ENCODE assay signal across 1 cellular context in genomic region chr19:48993175-48994034, GRCh38.
A peak's percentile ranks its signal among the peaks of the same experiment; 100 is the strongest.
TF ChIP-seq lines count a peak whose summit lies in the region.

TSS of gene GYS1 (minus strand) at chr19:48993309. CDS start at chr19:48993112, 197 bp downstream.
TSS of gene RUVBL2 (plus strand) at chr19:48993887. CDS start at chr19:48993912, 25 bp downstream.

TF ChIP-seq in HepG2, 621 proteins besides CTCF, POLR2A, EP300 and RAD21 (continued from another document):
- TF ChIP-seq ATF5 (CRISPR knock-in tag; IDR thresholded peaks at IDR 0.05; ENCODE audit: low read depth) (0 out of 2 replicates have a peak, but pooled peaks have one; percentile 9), MED1 (CRISPR knock-in tag; IDR thresholded peaks at IDR 0.05) (peak; percentile 46; the same call in 1 of the 2 replicates), ZBTB8A (CRISPR knock-in tag; IDR thresholded peaks at IDR 0.05; ENCODE audit: borderline replicate concordance, low read depth) (no peak), ZNF619 (CRISPR knock-in tag; IDR thresholded peaks at IDR 0.05) (peak; percentile 65; the same call in 1 of the 2 replicates), LRRFIP1 (CRISPR knock-in tag; conservative IDR thresholded peaks at IDR 0.05) (no peak), ZNF407 (CRISPR knock-in tag; IDR thresholded peaks at IDR 0.05; ENCODE audit: not compliant biosample characterization) (peak; percentile 46), ATF1 (CRISPR knock-in tag; IDR thresholded peaks at IDR 0.05) (peak; percentile 84), ASH2L (IDR thresholded peaks at IDR 0.05; ENCODE audit: insufficient read length, low read depth, low read length) (peak; percentile 67), ZNF33A (CRISPR knock-in tag; IDR thresholded peaks at IDR 0.05; ENCODE audit: borderline replicate concordance) (peak; percentile 86; the same call in 1 of the 2 replicates), ZBTB40 (IDR thresholded peaks at IDR 0.05) (peak; percentile 67), ZBTB40 (CRISPR knock-in tag; IDR thresholded peaks at IDR 0.05) (peak; percentile 44; the same call in 1 of the 2 replicates), PPARG (CRISPR knock-in tag; conservative IDR thresholded peaks at IDR 0.05) (0 out of 2 replicates have a peak, but pooled peaks have one; percentile 27), CEBPB (IDR thresholded peaks at IDR 0.05; ENCODE audit: borderline replicate concordance, low read depth, low read length) (peak; percentile 88), ZNF142 (CRISPR knock-in tag; IDR thresholded peaks at IDR 0.05) (no peak), REPIN1 (CRISPR knock-in tag; IDR thresholded peaks at IDR 0.05; ENCODE audit: borderline replicate concordance, low read depth) (no peak), GATAD1 (CRISPR knock-in tag; IDR thresholded peaks at IDR 0.05) (peak; percentile 94), MAF1 (CRISPR knock-in tag; IDR thresholded peaks at IDR 0.05; ENCODE audit: borderline replicate concordance) (no peak; the same call in 1 of the 2 replicates), THRA (CRISPR knock-in tag; IDR thresholded peaks at IDR 0.05; ENCODE audit: borderline replicate concordance) (0 out of 2 replicates have a peak, but pooled peaks have one; percentile 32)
